Comparison of ENCODE assay signal across 11 cellular contexts in genomic region chr2:192151848-192152247, GRCh38. TPM values are rescaled to one million over a fixed set of nuclear protein-coding genes. Genes with fewer than 3 reads are reported as not detected.
DNase-seq lines count a peak whose midpoint lies in the region; ATAC-seq lines count a peak whose summit lies in the region.
"Had no signal": no experiment of that assay in that cellular context is flagged by ENCODE, and none has a peak within 500 bp of the region (broad histone marks: within the 10 kb centered on the region; RNA-seq: fewer than 3 reads in every experiment).

No MANE protein-coding gene starts in this region.

- no peak overlapping the region for H3K4me3 ChIP-seq in aorta (ENCODE audit: low read length in 2 of 2)

- no peak for ATAC-seq in HG03571 (IDR thresholded peaks at IDR 0.05; ENCODE audit: unreplicated experiment)
- ATAC-seq in aorta (ENCODE audit: low FRiP score) = no peak
- ATAC-seq in stimulated activated naive CD8-positive, alpha-beta T cell treated with anti-CD3 and anti-CD28 coated beads, Interleukin-15, Interleukin-2, amounts not matched to agents 100 U/mL and 50 U/mL, for 24 hours = no peak

- WGBS in aorta, 2 donors = 77 to 89% methylated on average over 1 of the region's 1 CpG

- DNase-seq in DMS79 treated with DMSO at 0.1 percent for 48 hours (lab: John Stamatoyannopoulos, UW) = peak; percentile 35
- peak; percentile 30 for DNase-seq in HK-2 (ENCODE audit: unreplicated experiment)
- DNase-seq in NCI-H69 (lab: John Stamatoyannopoulos, UW) = peak; percentile 57
- DNase-seq in glomerular visceral epithelial cell (ENCODE audit: extremely low spot score) = peak; percentile 97
- no peak for DNase-seq in aorta
- no peak for DNase-seq in NCI-H82 treated with DMSO at 0.1 percent for 48 hours (lab: John Stamatoyannopoulos, UW; ENCODE audit: unreplicated experiment)
- DNase-seq in stimulated activated naive CD8-positive, alpha-beta T cell treated with anti-CD3 and anti-CD28 coated beads, Interleukin-15, Interleukin-2, amounts not matched to agents 100 U/mL and 50 U/mL, for 24 hours = no peak
- DNase-seq: NCI-H2227 treated with DMSO at 0.1 percent for 48 hours, T-helper 9 cell had no signal

- H3K27ac ChIP-seq in aorta (ENCODE audit: low read depth in 1 of 2, low read length in 2 of 2) = no peak overlapping the region

- intact Hi-C loops in aorta (cut with DNase I) = no loop called here

- no peaks in the 10 kb centered on the region for H3K27me3 ChIP-seq in aorta (ENCODE audit: control insufficient read depth in 1 of 2, insufficient read depth in 2 of 2, low read length in 1 of 2)

- H3K36me3 ChIP-seq in aorta (ENCODE audit: control insufficient read depth in 1 of 2, insufficient read depth in 2 of 2, low read length in 1 of 2) = no peaks in the 10 kb centered on the region

- H3K9me3 ChIP-seq in aorta (ENCODE audit: control insufficient read depth, low read length) = no peaks in the 10 kb centered on the region

- peaks cover 0 to 7% of the 10 kb centered on the region in 2 donors for H3K4me1 ChIP-seq in aorta (ENCODE audit: control insufficient read depth in 1 of 2, insufficient read depth in 2 of 2, low read length in 2 of 2)

RNA-seq across cellular contexts. Expression of gene TMEFF2, which starts 42.9 kb away (rescaled TPM):
- total RNA-seq in aorta = under 1 TPM in 1 of 2 donors, not detected in 1; 0.12 TPM
- not detected for polyA plus RNA-seq in aorta
- total RNA-seq: pulmonary artery endothelial cell had no signal

Comparison
In these comparisons a context has a peak if more than half of its experiments do, and no peak if none do; other contexts are left out.
1. DNase-seq: peak in DMS79 treated with DMSO at 0.1 percent for 48 hours (single experiment), HK-2 (single experiment), NCI-H69 (single experiment) and glomerular visceral epithelial cell (single experiment); none in aorta (0 of 2), NCI-H82 treated with DMSO at 0.1 percent for 48 hours (single experiment) and stimulated activated naive CD8-positive, alpha-beta T cell treated with anti-CD3 and anti-CD28 coated beads, Interleukin-15, Interleukin-2, amounts not matched to agents 100 U/mL and 50 U/mL, for 24 hours (single experiment).